ENCODE assay signal across 1 cellular context in the genomic region with DNA sequence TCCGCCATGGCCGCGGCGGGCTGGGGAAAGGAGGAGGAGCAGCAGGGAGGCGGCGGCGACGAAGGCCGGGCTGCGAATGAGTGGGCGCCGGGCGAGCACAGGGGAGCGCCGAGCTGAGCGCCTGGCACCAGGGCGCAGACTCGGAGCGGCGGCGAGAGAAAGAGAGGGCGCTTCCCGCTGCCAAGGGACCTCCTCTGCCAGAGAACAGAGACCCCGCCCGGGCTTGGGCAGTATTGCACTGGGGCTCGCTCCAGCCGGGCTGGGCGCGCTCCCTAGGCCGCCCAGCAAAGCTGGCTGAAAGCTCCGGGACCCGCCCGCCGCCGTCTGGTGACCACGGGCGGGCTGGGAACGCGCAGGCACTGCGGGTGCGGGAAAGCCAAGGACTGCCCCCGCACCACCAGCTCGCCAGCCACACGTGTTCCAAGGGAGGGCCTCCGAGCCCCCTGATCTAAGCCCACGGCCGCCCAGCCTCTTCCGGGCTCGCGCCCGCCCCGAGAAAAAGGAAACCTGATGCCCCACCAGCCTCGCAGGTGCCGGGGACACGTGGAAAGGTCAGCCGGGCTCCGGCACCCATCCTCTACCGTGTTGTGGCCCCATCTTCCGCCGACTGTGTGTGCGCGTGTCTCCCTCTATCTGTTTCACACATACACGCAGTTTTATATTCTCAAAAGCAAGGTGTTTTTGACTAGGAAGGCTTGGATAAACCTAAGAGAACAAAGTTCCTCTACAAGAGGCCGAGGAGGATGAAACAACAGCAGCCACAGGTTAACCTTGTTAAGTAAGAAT.
TF ChIP-seq lines count a peak whose summit lies in the region.

A gene (minus strand): TSS at position 140 of the 786 bp plus-strand sequence. CDS start 132 bp downstream, at position 8.

TF ChIP-seq in HepG2, 621 proteins besides CTCF, POLR2A, EP300 and RAD21 (continued from another document and continues in another):
- TF ChIP-seq, protein P1, sequence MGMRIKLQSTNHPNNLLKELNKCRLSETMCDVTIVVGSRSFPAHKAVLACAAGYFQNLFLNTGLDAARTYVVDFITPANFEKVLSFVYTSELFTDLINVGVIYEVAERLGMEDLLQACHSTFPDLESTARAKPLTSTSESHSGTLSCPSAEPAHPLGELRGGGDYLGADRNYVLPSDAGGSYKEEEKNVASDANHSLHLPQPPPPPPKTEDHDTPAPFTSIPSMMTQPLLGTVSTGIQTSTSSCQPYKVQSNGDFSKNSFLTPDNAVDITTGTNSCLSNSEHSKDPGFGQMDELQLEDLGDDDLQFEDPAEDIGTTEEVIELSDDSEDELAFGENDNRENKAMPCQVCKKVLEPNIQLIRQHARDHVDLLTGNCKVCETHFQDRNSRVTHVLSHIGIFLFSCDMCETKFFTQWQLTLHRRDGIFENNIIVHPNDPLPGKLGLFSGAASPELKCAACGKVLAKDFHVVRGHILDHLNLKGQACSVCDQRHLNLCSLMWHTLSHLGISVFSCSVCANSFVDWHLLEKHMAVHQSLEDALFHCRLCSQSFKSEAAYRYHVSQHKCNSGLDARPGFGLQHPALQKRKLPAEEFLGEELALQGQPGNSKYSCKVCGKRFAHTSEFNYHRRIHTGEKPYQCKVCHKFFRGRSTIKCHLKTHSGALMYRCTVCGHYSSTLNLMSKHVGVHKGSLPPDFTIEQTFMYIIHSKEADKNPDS (CRISPR knock-in tag; IDR thresholded peaks at IDR 0.05): peak; percentile 82; the same call in 1 of the 2 replicates
- TF ChIP-seq GTF2F1 (IDR thresholded peaks at IDR 0.05; ENCODE audit: low read length) (no peak), RELA (CRISPR knock-in tag; IDR thresholded peaks at IDR 0.05) (0 out of 2 replicates have a peak, but pooled peaks have one; percentile 63), ARID2 (CRISPR knock-in tag; IDR thresholded peaks at IDR 0.05; ENCODE audit: borderline replicate concordance) (peak; percentile 54; the same call in 1 of the 2 replicates), ZNF713 (CRISPR knock-in tag; IDR thresholded peaks at IDR 0.05) (no peak), MYNN (CRISPR knock-in tag; IDR thresholded peaks at IDR 0.05; ENCODE audit: low read depth) (peak; percentile 71; the same call in 1 of the 2 replicates), SP4 (CRISPR knock-in tag; IDR thresholded peaks at IDR 0.05) (peak; percentile 33; the same call in 1 of the 2 replicates), SIN3B (IDR thresholded peaks at IDR 0.05; ENCODE audit: low read length) (no peak), KLF11 (CRISPR knock-in tag; IDR thresholded peaks at IDR 0.05) (no peak), PHB2 (IDR thresholded peaks at IDR 0.05; ENCODE audit: partially characterized antibody) (no peak), BRCA1 (CRISPR knock-in tag; IDR thresholded peaks at IDR 0.05) (no peak), IKZF4 (CRISPR knock-in tag; IDR thresholded peaks at IDR 0.05; ENCODE audit: borderline replicate concordance, low read depth, not compliant biosample characterization) (no peak), CREB1 (IDR thresholded peaks at IDR 0.05) (no peak), CREB1 (CRISPR knock-in tag; IDR thresholded peaks at IDR 0.05) (no peak), RXRB (CRISPR knock-in tag; IDR thresholded peaks at IDR 0.05; ENCODE audit: borderline replicate concordance) (no peak; the same call in none of the 2 replicates), ZNF264 (CRISPR knock-in tag; IDR thresholded peaks at IDR 0.05) (peak; percentile 56), ZNF607 (CRISPR knock-in tag; IDR thresholded peaks at IDR 0.05; ENCODE audit: borderline replicate concordance) (peak; percentile 72), FOXC1 (CRISPR knock-in tag; IDR thresholded peaks at IDR 0.05; ENCODE audit: borderline replicate concordance) (peak; percentile 91), TBP (CRISPR knock-in tag; IDR thresholded peaks at IDR 0.05) (no peak), PPARG (CRISPR knock-in tag; conservative IDR thresholded peaks at IDR 0.05) (peak; percentile 20; the same call in 1 of the 2 replicates), ZNF83 (CRISPR knock-in tag; IDR thresholded peaks at IDR 0.05; ENCODE audit: borderline replicate concordance) (no peak), ZNF143 (CRISPR knock-in tag; IDR thresholded peaks at IDR 0.05) (peak; percentile 50; the same call in 1 of the 2 replicates), ZNF564 (CRISPR knock-in tag; IDR thresholded peaks at IDR 0.05) (peak; percentile 85; the same call in 1 of the 2 replicates), ZNF354B (CRISPR knock-in tag; IDR thresholded peaks at IDR 0.05) (no peak), ZNF749 (CRISPR knock-in tag; IDR thresholded peaks at IDR 0.05; ENCODE audit: borderline replicate concordance) (peak; percentile 79; the same call in 1 of the 2 replicates), ARHGAP35 (CRISPR knock-in tag; IDR thresholded peaks at IDR 0.05; ENCODE audit: borderline replicate concordance) (peak; percentile 46; the same call in 1 of the 2 replicates), ZNF17 (CRISPR knock-in tag; IDR thresholded peaks at IDR 0.05) (no peak)
- TF ChIP-seq, protein P2, sequence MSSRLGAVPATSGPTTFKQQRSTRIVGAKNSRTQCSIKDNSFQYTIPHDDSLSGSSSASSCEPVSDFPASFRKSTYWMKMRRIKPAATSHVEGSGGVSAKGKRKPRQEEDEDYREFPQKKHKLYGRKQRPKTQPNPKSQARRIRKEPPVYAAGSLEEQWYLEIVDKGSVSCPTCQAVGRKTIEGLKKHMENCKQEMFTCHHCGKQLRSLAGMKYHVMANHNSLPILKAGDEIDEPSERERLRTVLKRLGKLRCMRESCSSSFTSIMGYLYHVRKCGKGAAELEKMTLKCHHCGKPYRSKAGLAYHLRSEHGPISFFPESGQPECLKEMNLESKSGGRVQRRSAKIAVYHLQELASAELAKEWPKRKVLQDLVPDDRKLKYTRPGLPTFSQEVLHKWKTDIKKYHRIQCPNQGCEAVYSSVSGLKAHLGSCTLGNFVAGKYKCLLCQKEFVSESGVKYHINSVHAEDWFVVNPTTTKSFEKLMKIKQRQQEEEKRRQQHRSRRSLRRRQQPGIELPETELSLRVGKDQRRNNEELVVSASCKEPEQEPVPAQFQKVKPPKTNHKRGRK (CRISPR knock-in tag; IDR thresholded peaks at IDR 0.05): no peak
- TF ChIP-seq, protein P3, sequence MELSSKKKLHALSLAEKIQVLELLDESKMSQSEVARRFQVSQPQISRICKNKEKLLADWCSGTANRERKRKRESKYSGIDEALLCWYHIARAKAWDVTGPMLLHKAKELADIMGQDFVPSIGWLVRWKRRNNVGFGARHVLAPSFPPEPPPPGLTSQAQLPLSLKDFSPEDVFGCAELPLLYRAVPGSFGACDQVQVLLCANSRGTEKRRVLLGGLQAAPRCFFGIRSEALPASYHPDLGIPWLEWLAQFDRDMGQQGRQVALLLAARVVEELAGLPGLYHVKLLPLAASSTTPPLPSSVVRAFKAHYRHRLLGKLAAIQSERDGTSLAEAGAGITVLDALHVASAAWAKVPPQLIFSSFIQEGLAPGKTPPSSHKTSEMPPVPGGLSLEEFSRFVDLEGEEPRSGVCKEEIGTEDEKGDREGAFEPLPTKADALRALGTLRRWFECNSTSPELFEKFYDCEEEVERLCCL (CRISPR knock-in tag; IDR thresholded peaks at IDR 0.05; ENCODE audit: borderline replicate concordance): no peak
- TF ChIP-seq, protein P4, sequence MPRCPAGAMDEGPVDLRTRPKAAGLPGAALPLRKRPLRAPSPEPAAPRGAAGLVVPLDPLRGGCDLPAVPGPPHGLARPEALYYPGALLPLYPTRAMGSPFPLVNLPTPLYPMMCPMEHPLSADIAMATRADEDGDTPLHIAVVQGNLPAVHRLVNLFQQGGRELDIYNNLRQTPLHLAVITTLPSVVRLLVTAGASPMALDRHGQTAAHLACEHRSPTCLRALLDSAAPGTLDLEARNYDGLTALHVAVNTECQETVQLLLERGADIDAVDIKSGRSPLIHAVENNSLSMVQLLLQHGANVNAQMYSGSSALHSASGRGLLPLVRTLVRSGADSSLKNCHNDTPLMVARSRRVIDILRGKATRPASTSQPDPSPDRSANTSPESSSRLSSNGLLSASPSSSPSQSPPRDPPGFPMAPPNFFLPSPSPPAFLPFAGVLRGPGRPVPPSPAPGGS (CRISPR knock-in tag; IDR thresholded peaks at IDR 0.05): peak; percentile 42; the same call in 1 of the 2 replicates
- TF ChIP-seq, protein P5, sequence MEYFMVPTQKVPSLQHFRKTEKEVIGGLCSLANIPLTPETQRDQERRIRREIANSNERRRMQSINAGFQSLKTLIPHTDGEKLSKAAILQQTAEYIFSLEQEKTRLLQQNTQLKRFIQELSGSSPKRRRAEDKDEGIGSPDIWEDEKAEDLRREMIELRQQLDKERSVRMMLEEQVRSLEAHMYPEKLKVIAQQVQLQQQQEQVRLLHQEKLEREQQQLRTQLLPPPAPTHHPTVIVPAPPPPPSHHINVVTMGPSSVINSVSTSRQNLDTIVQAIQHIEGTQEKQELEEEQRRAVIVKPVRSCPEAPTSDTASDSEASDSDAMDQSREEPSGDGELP (IDR thresholded peaks at IDR 0.05; ENCODE audit: borderline replicate concordance, low read depth): peak; percentile 59; the same call in 1 of the 2 replicates
- TF ChIP-seq, protein P6, sequence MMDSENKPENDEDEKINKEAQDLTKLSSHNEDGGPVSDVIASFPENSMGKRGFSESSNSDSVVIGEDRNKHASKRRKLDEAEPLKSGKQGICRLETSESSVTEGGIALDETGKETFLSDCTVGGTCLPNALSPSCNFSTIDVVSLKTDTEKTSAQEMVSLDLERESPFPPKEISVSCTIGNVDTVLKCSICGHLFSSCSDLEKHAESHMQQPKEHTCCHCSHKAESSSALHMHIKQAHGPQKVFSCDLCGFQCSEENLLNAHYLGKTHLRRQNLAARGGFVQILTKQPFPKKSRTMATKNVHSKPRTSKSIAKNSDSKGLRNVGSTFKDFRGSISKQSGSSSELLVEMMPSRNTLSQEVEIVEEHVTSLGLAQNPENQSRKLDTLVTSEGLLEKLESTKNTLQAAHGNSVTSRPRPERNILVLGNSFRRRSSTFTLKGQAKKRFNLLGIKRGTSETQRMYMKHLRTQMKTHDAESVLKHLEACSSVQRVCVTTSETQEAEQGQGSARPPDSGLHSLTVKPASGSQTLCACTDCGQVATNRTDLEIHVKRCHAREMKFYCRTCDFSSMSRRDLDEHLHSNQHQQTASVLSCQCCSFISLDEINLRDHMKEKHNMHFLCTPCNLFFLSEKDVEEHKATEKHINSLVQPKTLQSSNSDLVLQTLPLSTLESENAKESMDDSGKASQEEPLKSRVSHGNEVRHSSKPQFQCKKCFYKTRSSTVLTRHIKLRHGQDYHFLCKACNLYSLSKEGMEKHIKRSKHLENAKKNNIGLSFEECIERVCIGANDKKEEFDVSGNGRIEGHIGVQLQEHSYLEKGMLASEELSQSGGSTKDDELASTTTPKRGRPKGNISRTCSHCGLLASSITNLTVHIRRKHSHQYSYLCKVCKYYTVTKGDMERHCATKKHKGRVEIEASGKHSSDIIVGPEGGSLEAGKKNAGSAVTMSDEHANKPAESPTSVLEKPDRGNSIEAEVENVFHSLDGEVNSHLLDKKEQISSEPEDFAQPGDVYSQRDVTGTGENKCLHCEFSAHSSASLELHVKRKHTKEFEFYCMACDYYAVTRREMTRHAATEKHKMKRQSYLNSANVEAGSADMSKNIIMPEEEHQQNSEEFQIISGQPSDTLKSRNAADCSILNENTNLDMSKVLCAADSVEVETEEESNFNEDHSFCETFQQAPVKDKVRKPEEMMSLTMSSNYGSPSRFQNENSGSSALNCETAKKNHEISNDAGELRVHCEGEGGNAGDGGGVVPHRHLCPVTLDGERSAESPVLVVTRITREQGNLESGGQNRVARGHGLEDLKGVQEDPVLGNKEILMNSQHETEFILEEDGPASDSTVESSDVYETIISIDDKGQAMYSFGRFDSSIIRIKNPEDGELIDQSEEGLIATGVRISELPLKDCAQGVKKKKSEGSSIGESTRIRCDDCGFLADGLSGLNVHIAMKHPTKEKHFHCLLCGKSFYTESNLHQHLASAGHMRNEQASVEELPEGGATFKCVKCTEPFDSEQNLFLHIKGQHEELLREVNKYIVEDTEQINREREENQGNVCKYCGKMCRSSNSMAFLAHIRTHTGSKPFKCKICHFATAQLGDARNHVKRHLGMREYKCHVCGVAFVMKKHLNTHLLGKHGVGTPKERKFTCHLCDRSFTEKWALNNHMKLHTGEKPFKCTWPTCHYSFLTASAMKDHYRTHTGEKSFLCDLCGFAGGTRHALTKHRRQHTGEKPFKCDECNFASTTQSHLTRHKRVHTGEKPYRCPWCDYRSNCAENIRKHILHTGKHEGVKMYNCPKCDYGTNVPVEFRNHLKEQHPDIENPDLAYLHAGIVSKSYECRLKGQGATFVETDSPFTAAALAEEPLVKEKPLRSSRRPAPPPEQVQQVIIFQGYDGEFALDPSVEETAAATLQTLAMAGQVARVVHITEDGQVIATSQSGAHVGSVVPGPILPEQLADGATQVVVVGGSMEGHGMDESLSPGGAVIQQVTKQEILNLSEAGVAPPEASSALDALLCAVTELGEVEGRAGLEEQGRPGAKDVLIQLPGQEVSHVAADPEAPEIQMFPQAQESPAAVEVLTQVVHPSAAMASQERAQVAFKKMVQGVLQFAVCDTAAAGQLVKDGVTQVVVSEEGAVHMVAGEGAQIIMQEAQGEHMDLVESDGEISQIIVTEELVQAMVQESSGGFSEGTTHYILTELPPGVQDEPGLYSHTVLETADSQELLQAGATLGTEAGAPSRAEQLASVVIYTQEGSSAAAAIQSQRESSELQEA (CRISPR knock-in tag; IDR thresholded peaks at IDR 0.05; ENCODE audit: not compliant biosample characterization): no peak
- TF ChIP-seq, protein P7, sequence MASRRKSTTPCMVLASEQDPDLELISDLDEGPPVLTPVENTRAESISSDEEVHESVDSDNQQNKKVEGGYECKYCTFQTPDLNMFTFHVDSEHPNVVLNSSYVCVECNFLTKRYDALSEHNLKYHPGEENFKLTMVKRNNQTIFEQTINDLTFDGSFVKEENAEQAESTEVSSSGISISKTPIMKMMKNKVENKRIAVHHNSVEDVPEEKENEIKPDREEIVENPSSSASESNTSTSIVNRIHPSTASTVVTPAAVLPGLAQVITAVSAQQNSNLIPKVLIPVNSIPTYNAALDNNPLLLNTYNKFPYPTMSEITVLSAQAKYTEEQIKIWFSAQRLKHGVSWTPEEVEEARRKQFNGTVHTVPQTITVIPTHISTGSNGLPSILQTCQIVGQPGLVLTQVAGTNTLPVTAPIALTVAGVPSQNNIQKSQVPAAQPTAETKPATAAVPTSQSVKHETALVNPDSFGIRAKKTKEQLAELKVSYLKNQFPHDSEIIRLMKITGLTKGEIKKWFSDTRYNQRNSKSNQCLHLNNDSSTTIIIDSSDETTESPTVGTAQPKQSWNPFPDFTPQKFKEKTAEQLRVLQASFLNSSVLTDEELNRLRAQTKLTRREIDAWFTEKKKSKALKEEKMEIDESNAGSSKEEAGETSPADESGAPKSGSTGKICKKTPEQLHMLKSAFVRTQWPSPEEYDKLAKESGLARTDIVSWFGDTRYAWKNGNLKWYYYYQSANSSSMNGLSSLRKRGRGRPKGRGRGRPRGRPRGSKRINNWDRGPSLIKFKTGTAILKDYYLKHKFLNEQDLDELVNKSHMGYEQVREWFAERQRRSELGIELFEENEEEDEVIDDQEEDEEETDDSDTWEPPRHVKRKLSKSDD (CRISPR knock-in tag; IDR thresholded peaks at IDR 0.05; ENCODE audit: low read depth): peak; percentile 29; the same call in 1 of the 2 replicates
- TF ChIP-seq, protein P8, sequence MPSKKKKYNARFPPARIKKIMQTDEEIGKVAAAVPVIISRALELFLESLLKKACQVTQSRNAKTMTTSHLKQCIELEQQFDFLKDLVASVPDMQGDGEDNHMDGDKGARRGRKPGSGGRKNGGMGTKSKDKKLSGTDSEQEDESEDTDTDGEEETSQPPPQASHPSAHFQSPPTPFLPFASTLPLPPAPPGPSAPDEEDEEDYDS (CRISPR knock-in tag; IDR thresholded peaks at IDR 0.05): peak; percentile 48; the same call in 1 of the 2 replicates
